ENCODE assay signal across 8 cellular contexts in genomic region chr3:147419062-147419701, GRCh38. TPM values are rescaled to one million over a fixed set of nuclear protein-coding genes. Genes with fewer than 3 reads are reported as not detected.
DNase-seq lines count a peak whose midpoint lies in the region; ATAC-seq and TF ChIP-seq lines count a peak whose summit lies in the region.

No MANE protein-coding gene starts in this region.

- H3K27me3 Mint-ChIP-seq in activated T-cell treated with anti-CD3 and anti-CD28 coated beads, Interleukin-2, amount 50 U/mL, for 24 hours, result peaks cover 96% of the 10 kb centered on the region

- H3K36me3 ChIP-seq in iPS DF 6.9 (ENCODE audit: control insufficient read depth, insufficient read depth, low read length), result no peaks in the 10 kb centered on the region
- H3K36me3 ChIP-seq in gastrocnemius medialis, result no peaks in the 10 kb centered on the region
- H3K36me3 ChIP-seq in spleen, result no peaks in the 10 kb centered on the region

- peak; percentile 52 to 69 for TF ChIP-seq POLR2A in gastrocnemius medialis (IDR thresholded peaks at IDR 0.05)
- TF ChIP-seq POLR2A in spleen (IDR thresholded peaks at IDR 0.05), result no peak

- ATAC-seq in gastrocnemius medialis, result peak; percentile 75 to 83
- ATAC-seq in HG02973 (IDR thresholded peaks at IDR 0.05; ENCODE audit: unreplicated experiment), result no peak

- WGBS in iPS DF 6.9 (ENCODE audit: insufficient coverage, insufficient read length), result no CpG with 5 or more reads among the region's 45 CpGs
- 3 to 5% (median 3%) methylated on average over 31 to 45 of the region's 45 CpGs for WGBS in spleen, 5 donors

- peaks cover 6% of the 10 kb centered on the region; the same call in 1 of the 2 replicates for H3K4me1 ChIP-seq in iPS DF 6.9 (ENCODE audit: control insufficient read depth, insufficient read depth, low read length)
- peaks cover 11 to 13% of the 10 kb centered on the region in 2 donors for H3K4me1 ChIP-seq in gastrocnemius medialis
- H3K4me1 ChIP-seq in spleen, result peaks cover 0 to 10% (median 9%) of the 10 kb centered on the region in 6 donors

- DNase-seq in GM20000 (ENCODE audit: low spot score) (peak; percentile 19), amniotic stem cell (lab: John Stamatoyannopoulos, UW) (peak; percentile 12), iPS DF 6.9 (ENCODE audit: low read depth, low spot score) (no peak), gastrocnemius medialis (peak; percentile 72 to 93), spleen (no peak)
- DNase-seq in activated T-cell treated with anti-CD3 and anti-CD28 coated beads, Interleukin-2, amount 50 U/mL, for 24 hours, result no peak
- DNase-seq in activated naive CD4-positive, alpha-beta T cell treated with Interleukin-2 at 50 U/mL for 16 hours, result no peak

- no peaks in the 10 kb centered on the region for H3K36me3 Mint-ChIP-seq in activated T-cell treated with anti-CD3 and anti-CD28 coated beads, Interleukin-2, amount 50 U/mL, for 24 hours (ENCODE audit: low read depth)

- intact Hi-C loops in gastrocnemius medialis (cut with DNase I; ENCODE audit: low total_unique reads) (loop anchor here (2.0 to 10.0 kb wide), 2 partner anchors 26 to 236 kb away; no protein-coding TSS in a partner anchor), spleen (cut with DNase I; ENCODE audit: low total_unique reads) (no loop called here)

- no peak for TF ChIP-seq CTCF in GM20000 (IDR thresholded peaks at IDR 0.05; ENCODE audit: extremely low read depth, missing control alignments)
- TF ChIP-seq CTCF in gastrocnemius medialis (IDR thresholded peaks at IDR 0.05 in 4 of 5, conservative IDR thresholded peaks at IDR 0.05 in 1 of 5), result no peak
- TF ChIP-seq CTCF in spleen (IDR thresholded peaks at IDR 0.05 in 8 of 11, conservative IDR thresholded peaks at IDR 0.05 in 3 of 11), result no peak

- H3K4me3 ChIP-seq in iPS DF 6.9 (ENCODE audit: low read length), result peak overlapping the region; percentile 33; the same call in 1 of the 2 replicates
- H3K4me3 ChIP-seq in gastrocnemius medialis, result peak overlapping the region; percentile 50 to 66 (median 57)
- peak overlapping the region in 2 of 8 donors; percentile 8 to 45 for H3K4me3 ChIP-seq in spleen

- H3K9me3 ChIP-seq in iPS DF 6.9 (ENCODE audit: control insufficient read depth, insufficient read depth, low read length) (no peaks in the 10 kb centered on the region), gastrocnemius medialis (no peaks in the 10 kb centered on the region), spleen (peaks cover 0 to 28% (median 0%) of the 10 kb centered on the region in 8 donors)

- H3K27ac ChIP-seq in iPS DF 6.9 (ENCODE audit: low read length) (no peak overlapping the region), gastrocnemius medialis (peak overlapping the region; percentile 77 to 80 (median 79)), spleen (no peak overlapping the region)

- in situ Hi-C loops in gastrocnemius medialis (cut with MboI; ENCODE audit: low sequenced_read_pairs in 4 of 4), result no loop called here

- H3K4me3 Mint-ChIP-seq in activated T-cell treated with anti-CD3 and anti-CD28 coated beads, Interleukin-2, amount 50 U/mL, for 24 hours, result no peak overlapping the region

- peaks cover 5% of the 10 kb centered on the region for H3K4me1 Mint-ChIP-seq in activated T-cell treated with anti-CD3 and anti-CD28 coated beads, Interleukin-2, amount 50 U/mL, for 24 hours (ENCODE audit: low read depth)

- H3K27ac Mint-ChIP-seq in activated T-cell treated with anti-CD3 and anti-CD28 coated beads, Interleukin-2, amount 50 U/mL, for 24 hours, result no peak overlapping the region

- H3K27me3 ChIP-seq in iPS DF 6.9 (ENCODE audit: control insufficient read depth, insufficient read depth, low read length), result peaks cover 72% of the 10 kb centered on the region
- H3K27me3 ChIP-seq in gastrocnemius medialis, result peaks cover 3 to 32% (median 6%) of the 10 kb centered on the region in 3 donors
- peaks cover 13 to 100% (median 96%) of the 10 kb centered on the region in 7 donors for H3K27me3 ChIP-seq in spleen (replicated peaks in 1 of 7)

- H3K9me3 Mint-ChIP-seq in activated T-cell treated with anti-CD3 and anti-CD28 coated beads, Interleukin-2, amount 50 U/mL, for 24 hours, result peaks cover 13% of the 10 kb centered on the region

RNA-seq across cellular contexts. Expression of gene ZIC1, which starts 10.0 kb away (rescaled TPM):
- 1 to 10 TPM; 3.3 to 5.2 (median 4.3) TPM for total RNA-seq in gastrocnemius medialis
- not detected for total RNA-seq in spleen
- not detected for polyA plus RNA-seq in spleen

RNA-seq across cellular contexts. Expression of gene ZIC4, which starts 12.8 kb away (rescaled TPM):
- under 1 TPM in 3 of 4 donors, not detected in 1; 0.19 to 0.47 (median 0.39) TPM for total RNA-seq in gastrocnemius medialis
- not detected for total RNA-seq in spleen
- not detected for polyA plus RNA-seq in spleen

Comparison
In these comparisons a context has a peak if more than half of its experiments do, and no peak if none do; other contexts are left out.
1. DNase-seq: peak in GM20000 (single experiment), amniotic stem cell (single experiment) and gastrocnemius medialis (2 of 2); none in iPS DF 6.9 (single experiment), spleen (single experiment), activated T-cell treated with anti-CD3 and anti-CD28 coated beads, Interleukin-2, amount 50 U/mL, for 24 hours (single experiment) and activated naive CD4-positive, alpha-beta T cell treated with Interleukin-2 at 50 U/mL for 16 hours (single experiment).
2. H3K27ac ChIP-seq: peak in gastrocnemius medialis (4 of 4); none in iPS DF 6.9 (single experiment) and spleen (0 of 8).
3. POLR2A ChIP-seq: peak in gastrocnemius medialis (2 of 2); none in spleen (0 of 3).
4. RNA of gene ZIC1, which starts 10.0 kb away (total RNA-seq): 3.3 to 5.2 TPM in gastrocnemius medialis; not detected in spleen; every median in the first group is over 4 times any median in the second.